30 cellular contexts compared by ENCODE assay signal in the genomic region with DNA sequence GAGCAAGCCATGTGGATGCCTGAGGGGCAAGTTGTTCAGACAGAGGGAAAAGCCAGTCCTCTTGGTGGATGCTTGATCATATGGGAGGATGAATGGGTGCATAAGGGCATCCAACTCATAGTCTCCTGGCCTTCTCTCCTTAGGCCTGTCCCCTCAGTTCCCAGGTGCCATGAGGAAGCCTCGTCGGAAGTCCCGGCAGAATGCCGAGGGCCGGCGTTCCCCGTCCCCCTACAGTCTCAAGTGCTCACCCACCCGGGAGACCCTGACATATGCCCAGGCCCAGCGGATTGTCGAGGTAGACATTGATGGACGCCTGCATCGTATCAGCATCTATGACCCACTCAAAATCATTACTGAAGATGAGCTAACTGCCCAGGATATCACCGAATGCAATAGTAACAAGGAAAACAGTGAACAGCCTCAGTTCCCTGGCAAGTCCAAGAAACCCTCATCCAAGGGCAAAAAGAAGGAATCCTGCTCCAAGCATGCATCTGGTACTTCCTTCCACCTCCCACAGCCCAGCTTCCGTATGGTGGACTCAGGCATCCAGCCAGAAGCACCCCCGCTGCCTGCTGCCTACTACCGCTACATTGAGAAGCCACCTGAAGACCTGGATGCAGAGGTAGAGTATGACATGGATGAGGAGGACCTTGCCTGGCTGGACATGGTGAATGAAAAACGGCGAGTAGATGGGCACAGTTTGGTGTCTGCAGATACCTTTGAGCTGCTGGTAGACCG.
"Had no signal": no experiment of that assay in that cellular context is flagged by ENCODE, and none has a peak within 500 bp of the region (broad histone marks: within the 10 kb centered on the region; RNA-seq: fewer than 3 reads in every experiment).

No MANE protein-coding gene starts in this region.

- DNase-seq: activated B cell treated with CpG ODN at 0.5 μM for 24 hours; activated CD4-positive, alpha-beta memory T cell treated with anti-CD3 and anti-CD28 coated beads for 36 hours; activated CD4-positive, alpha-beta T cell treated with anti-CD3 and anti-CD28 coated beads for 4 hours; activated CD4-positive, alpha-beta T cell treated with anti-CD3 and anti-CD28 coated beads, Interleukin-2, amount 50 U/mL, for 1 hour; activated CD4-positive, CD25-positive, alpha-beta regulatory T cell treated with anti-CD3 and anti-CD28 coated beads, Interleukin-2, amount 50 U/mL, for 72 hours; activated CD8-positive, alpha-beta memory T cell treated with anti-CD3 and anti-CD28 coated beads, Interleukin-2, amount 50 U/mL, for 4 hours; activated effector memory CD4-positive, alpha-beta T cell treated with Interleukin-2 at 50 U/mL for 16 hours; activated naive CD4-positive, alpha-beta T cell treated with anti-CD3 and anti-CD28 coated beads, Interleukin-2, amount 10 ng/mL, durations not matched to agents 7 days and 5 days; activated naive CD8-positive, alpha-beta T cell treated with anti-CD3 and anti-CD28 coated beads, Interleukin-2, amount 50 U/mL, for 24 hours; activated T-cell treated with anti-CD3 and anti-CD28 coated beads for 4 hours; activated T-cell treated with anti-CD3 and anti-CD28 coated beads, Interleukin-2, amount 50 U/mL, for 4 hours; brain microvascular endothelial cell; NCI-H1092 treated with DMSO at 0.1 percent for 48 hours; NCI-H1417; NCI-H146; NCI-H187 treated with DMSO at 0.1 percent for 48 hours; NCI-H345; NCI-H524 treated with DMSO at 0.1 percent for 48 hours; PC-9; SIG-M5; SW 1271; T-helper 1 cell; T-helper 2 cell; T-helper 9 cell had no signal

- H2AFZ ChIP-seq: PC-9 had no signal

- H3K27ac ChIP-seq: brain microvascular endothelial cell, cardiac muscle cell, PC-9, RWPE1, VCaP had no signal

- H3K4me3 Mint-ChIP-seq: activated B cell treated with CpG ODN at 0.5 μM for 24 hours; activated CD4-positive, alpha-beta memory T cell treated with anti-CD3 and anti-CD28 coated beads for 36 hours; activated naive CD4-positive, alpha-beta T cell treated with anti-CD3 and anti-CD28 coated beads, Interleukin-2, amount 10 ng/mL, durations not matched to agents 7 days and 5 days; activated naive CD8-positive, alpha-beta T cell treated with anti-CD3 and anti-CD28 coated beads, Interleukin-2, amount 50 U/mL, for 24 hours; central memory CD8-positive, alpha-beta T cell had no signal

- H3K27ac Mint-ChIP-seq: activated B cell treated with CpG ODN at 0.5 μM for 24 hours; activated CD4-positive, alpha-beta memory T cell treated with anti-CD3 and anti-CD28 coated beads for 36 hours; activated naive CD4-positive, alpha-beta T cell treated with anti-CD3 and anti-CD28 coated beads, Interleukin-2, amount 10 ng/mL, durations not matched to agents 7 days and 5 days; activated naive CD8-positive, alpha-beta T cell; activated naive CD8-positive, alpha-beta T cell treated with anti-CD3 and anti-CD28 coated beads, Interleukin-2, amount 50 U/mL, for 24 hours had no signal

- ATAC-seq: activated naive CD8-positive, alpha-beta T cell treated with anti-CD3 and anti-CD28 coated beads, Interleukin-2, amount 50 U/mL, for 24 hours; activated T-cell treated with anti-CD3 and anti-CD28 coated beads, Interleukin-2, amount 50 U/mL, for 4 hours; Right ventricle myocardium inferior had no signal

- H3K4me3 ChIP-seq: cardiac muscle cell, PC-9 had no signal

- H3K27me3 Mint-ChIP-seq: activated B cell treated with CpG ODN at 0.5 μM for 24 hours; activated CD4-positive, alpha-beta memory T cell treated with anti-CD3 and anti-CD28 coated beads for 36 hours; activated naive CD8-positive, alpha-beta T cell; activated naive CD8-positive, alpha-beta T cell treated with anti-CD3 and anti-CD28 coated beads, Interleukin-2, amount 50 U/mL, for 24 hours; central memory CD8-positive, alpha-beta T cell had no signal

- H3K4me2 ChIP-seq: PC-9 had no signal

- H3K27me3 ChIP-seq: brain microvascular endothelial cell, cardiac muscle cell had no signal

- H3K9me3 Mint-ChIP-seq: activated B cell treated with CpG ODN at 0.5 μM for 24 hours; activated CD4-positive, alpha-beta memory T cell treated with anti-CD3 and anti-CD28 coated beads for 36 hours; activated naive CD8-positive, alpha-beta T cell treated with anti-CD3 and anti-CD28 coated beads, Interleukin-2, amount 50 U/mL, for 24 hours; activated T-cell treated with anti-CD3 and anti-CD28 coated beads, Interleukin-2, amount 50 U/mL, for 4 hours; central memory CD8-positive, alpha-beta T cell had no signal
